Comparison of ENCODE assay signal across 11 cellular contexts in genomic region chr1:66395202-66396061, GRCh38.
DNase-seq lines count a peak whose midpoint lies in the region; ATAC-seq, FAIRE-seq and TF ChIP-seq lines count a peak whose summit lies in the region.
"Had no signal": no experiment of that assay in that cellular context is flagged by ENCODE, and none has a peak within 500 bp of the region (broad histone marks: within the 10 kb centered on the region; RNA-seq: fewer than 3 reads in every experiment).

No MANE protein-coding gene starts in this region.

- no peaks in the 10 kb centered on the region for H3K36me3 Mint-ChIP-seq in dendritic cell treated with granulocyte-macrophage colony-stimulating factor and Interleukin-4, amounts not matched to agents 40 ng/mL and 50 ng/mL, for 4 days (ENCODE audit: low read depth)
- no peaks in the 10 kb centered on the region for H3K36me3 Mint-ChIP-seq in naive thymus-derived CD8-positive, alpha-beta T cell

- no peak for TF ChIP-seq CTCF in psoas muscle (IDR thresholded peaks at IDR 0.05)

- no peak overlapping the region for H3K4me3 ChIP-seq in psoas muscle
- H3K4me3 ChIP-seq: thoracic aorta had no signal

- H3K9me3 ChIP-seq in psoas muscle, result no peaks in the 10 kb centered on the region
- H3K9me3 ChIP-seq: thoracic aorta had no signal

- H3K4me1 Mint-ChIP-seq in dendritic cell treated with granulocyte-macrophage colony-stimulating factor and Interleukin-4, amounts not matched to agents 40 ng/mL and 50 ng/mL, for 4 days (ENCODE audit: low read depth), result peaks cover 66% of the 10 kb centered on the region
- peaks cover 2 to 32% (median 6%) of the 10 kb centered on the region in 4 donors for H3K4me1 Mint-ChIP-seq in naive thymus-derived CD8-positive, alpha-beta T cell

- 46 to 59% (median 54%) methylated on average over 9 of the region's 9 CpGs for WGBS in psoas muscle, 3 donors

- POLR2A ChIA-PET in naive thymus-derived CD8-positive, alpha-beta T cell (lab: Charles Lee), result no interaction called here

- peak overlapping the region; percentile 54 for H3K4me3 Mint-ChIP-seq in dendritic cell treated with granulocyte-macrophage colony-stimulating factor and Interleukin-4, amounts not matched to agents 40 ng/mL and 50 ng/mL, for 4 days
- no peak overlapping the region for H3K4me3 Mint-ChIP-seq in naive thymus-derived CD8-positive, alpha-beta T cell

- H3K36me3 ChIP-seq in psoas muscle (ENCODE audit: insufficient read depth in 1 of 2, low read depth in 1 of 2), result no peaks in the 10 kb centered on the region
- H3K36me3 ChIP-seq: thoracic aorta had no signal

- no peaks in the 10 kb centered on the region for H3K27me3 ChIP-seq in psoas muscle (ENCODE audit: insufficient read depth in 3 of 3, low read length in 2 of 3)

- peak overlapping the region; percentile 65 for H3K27ac Mint-ChIP-seq in dendritic cell treated with granulocyte-macrophage colony-stimulating factor and Interleukin-4, amounts not matched to agents 40 ng/mL and 50 ng/mL, for 4 days
- peak overlapping the region in 1 of 10 donors; percentile 70 for H3K27ac Mint-ChIP-seq in naive thymus-derived CD8-positive, alpha-beta T cell

- FAIRE-seq in GM19239 (lab: Jason Lieb, UNC), result no peak
- FAIRE-seq: islet of Langerhans had no signal

- in situ Hi-C loops in KBM-7 (cut with MboI; ENCODE audit: low pct_unique_long_range_greater_than_20kb, low sequenced_read_pairs), result no loop called here

- peaks cover 6% of the 10 kb centered on the region for H3K27me3 Mint-ChIP-seq in dendritic cell treated with granulocyte-macrophage colony-stimulating factor and Interleukin-4, amounts not matched to agents 40 ng/mL and 50 ng/mL, for 4 days
- peaks cover 0 to 3% (median 0%) of the 10 kb centered on the region in 5 donors for H3K27me3 Mint-ChIP-seq in naive thymus-derived CD8-positive, alpha-beta T cell

- no peak overlapping the region for H3K27ac ChIP-seq in psoas muscle
- H3K27ac ChIP-seq: thoracic aorta had no signal

- H3K4me1 ChIP-seq in psoas muscle, result no peaks in the 10 kb centered on the region

- ATAC-seq in GM18868 (IDR thresholded peaks at IDR 0.05; ENCODE audit: unreplicated experiment) (peak; percentile 18), HG03442 (IDR thresholded peaks at IDR 0.05; ENCODE audit: unreplicated experiment) (peak; percentile 15), psoas muscle (peak in 3 of 4 donors; percentile 49 to 73 (median 57)), HG03039 (IDR thresholded peaks at IDR 0.05; ENCODE audit: unreplicated experiment) (no peak)
- ATAC-seq in naive thymus-derived CD8-positive, alpha-beta T cell, result no peak

- no peaks in the 10 kb centered on the region for H3K9me3 Mint-ChIP-seq in dendritic cell treated with granulocyte-macrophage colony-stimulating factor and Interleukin-4, amounts not matched to agents 40 ng/mL and 50 ng/mL, for 4 days
- H3K9me3 Mint-ChIP-seq in naive thymus-derived CD8-positive, alpha-beta T cell, result peaks cover 0 to 3% (median 0%) of the 10 kb centered on the region in 9 donors

- no peak for DNase-seq in psoas muscle
- DNase-seq in GM19239 (ENCODE audit: insufficient read length, low spot score), result no peak
- DNase-seq in naive thymus-derived CD8-positive, alpha-beta T cell, result no peak
- no peak for DNase-seq in KBM-7
- DNase-seq: effector CD8-positive, alpha-beta T cell had no signal

- intact Hi-C loops in dendritic cell treated with granulocyte-macrophage colony-stimulating factor and Interleukin-4, amounts not matched to agents 40 ng/mL and 50 ng/mL, for 4 days (cut with micrococcal nuclease), result loop anchor here (1.0 to 5.0 kb wide), 4 partner anchors 9 to 59 kb away; no protein-coding TSS in a partner anchor
- intact Hi-C loops in psoas muscle (cut with DNase I), result no loop called here

Comparison
In these comparisons a context has a peak if more than half of its experiments do, and no peak if none do; other contexts are left out.
1. ATAC-seq: peak in GM18868 (single experiment), HG03442 (single experiment) and psoas muscle (3 of 4); none in HG03039 (single experiment) and naive thymus-derived CD8-positive, alpha-beta T cell (0 of 2).